10 cellular contexts compared by ENCODE assay signal in genomic region chr14:49946320-49947141, GRCh38. TPM values are rescaled to one million over a fixed set of nuclear protein-coding genes. Genes with fewer than 3 reads are reported as not detected.
DNase-seq lines count a peak whose midpoint lies in the region; ATAC-seq, FAIRE-seq and TF ChIP-seq lines count a peak whose summit lies in the region.
"Had no signal": no experiment of that assay in that cellular context is flagged by ENCODE, and none has a peak within 500 bp of the region (broad histone marks: within the 10 kb centered on the region; RNA-seq: fewer than 3 reads in every experiment).

No MANE protein-coding gene starts in this region.

- peaks cover 0 to 36% (median 20%) of the 10 kb centered on the region in 9 donors for H3K4me1 ChIP-seq in heart right ventricle
- peaks cover 0 to 8% of the 10 kb centered on the region in 2 donors for H3K4me1 ChIP-seq in right atrium auricular region
- H3K4me1 ChIP-seq in SJSA1 (replicated peaks), result peaks cover 32% of the 10 kb centered on the region
- H3K4me1 ChIP-seq: parathyroid adenoma had no signal

- 38 to 44% methylated on average over 10 of the region's 10 CpGs for WGBS in heart right ventricle, 2 donors

- H3K27ac Mint-ChIP-seq in natural killer cell treated with Interleukin-12 subunit alpha and Interleukin-12 subunit beta and Interleukin-15 and Interleukin-18, amount 100 ng/mL, for 72 hours, result peak overlapping the region; percentile 78 to 98
- H3K27ac Mint-ChIP-seq: activated B cell treated with CpG ODN at 0.5 μM for 24 hours had no signal

- no peaks in the 10 kb centered on the region for H3K27me3 Mint-ChIP-seq in natural killer cell treated with Interleukin-12 subunit alpha and Interleukin-12 subunit beta and Interleukin-15 and Interleukin-18, amount 100 ng/mL, for 72 hours
- H3K27me3 Mint-ChIP-seq: activated B cell treated with CpG ODN at 0.5 μM for 24 hours had no signal

- no peaks in the 10 kb centered on the region for H3K9me3 ChIP-seq in heart right ventricle
- H3K9me3 ChIP-seq in right atrium auricular region, result no peaks in the 10 kb centered on the region
- H3K9me3 ChIP-seq in SJSA1 (replicated peaks), result no peaks in the 10 kb centered on the region

- peak in 1 of 2 donors; percentile 26 for DNase-seq in heart right ventricle
- no peak for DNase-seq in right atrium auricular region (ENCODE audit: low spot score)
- peak; percentile 52 for DNase-seq in SJSA1 (ENCODE audit: low read depth in 1 of 2, low spot score in 2 of 2)
- peak; percentile 83 for DNase-seq in bronchial epithelial cell (ENCODE audit: low read depth)
- DNase-seq in natural killer cell treated with Interleukin-12 subunit alpha and Interleukin-12 subunit beta and Interleukin-15 and Interleukin-18, amount 100 ng/mL, for 72 hours (ENCODE audit: low spot score), result no peak
- DNase-seq in activated CD4-positive, CD25-positive, alpha-beta regulatory T cell treated with anti-CD3 and anti-CD28 coated beads, Interleukin-2, amount 50 U/mL, for 72 hours, result no peak
- DNase-seq in NK-92 (lab: John Stamatoyannopoulos, UW; ENCODE audit: unreplicated experiment), result no peak
- DNase-seq: activated B cell treated with CpG ODN at 0.5 μM for 24 hours had no signal

- TF ChIP-seq CTCF in heart right ventricle (IDR thresholded peaks at IDR 0.05) (no peak), right atrium auricular region (IDR thresholded peaks at IDR 0.05) (no peak), bronchial epithelial cell (IDR thresholded peaks at IDR 0.05; ENCODE audit: insufficient read depth, low read length, severe bottlenecking) (no peak)

- intact Hi-C loops in heart right ventricle (cut with DNase I), result no loop called here

- H3K4me1 Mint-ChIP-seq in natural killer cell treated with Interleukin-12 subunit alpha and Interleukin-12 subunit beta and Interleukin-15 and Interleukin-18, amount 100 ng/mL, for 72 hours (ENCODE audit: low read depth in 2 of 2), result peaks cover 47 to 58% of the 10 kb centered on the region in 2 donors

- peaks cover 6% of the 10 kb centered on the region for H3K9me3 Mint-ChIP-seq in natural killer cell treated with Interleukin-12 subunit alpha and Interleukin-12 subunit beta and Interleukin-15 and Interleukin-18, amount 100 ng/mL, for 72 hours

- H3K27ac ChIP-seq in heart right ventricle (peak overlapping the region in 8 of 10 donors; percentile 22 to 78 (median 36)), right atrium auricular region (peak overlapping the region in 1 of 2 donors; percentile 7), SJSA1 (no peak overlapping the region)
- H3K27ac ChIP-seq: parathyroid adenoma had no signal

- peaks cover 12% of the 10 kb centered on the region for H3K36me3 Mint-ChIP-seq in natural killer cell treated with Interleukin-12 subunit alpha and Interleukin-12 subunit beta and Interleukin-15 and Interleukin-18, amount 100 ng/mL, for 72 hours

- ATAC-seq in heart right ventricle (peak in 7 of 8 donors; percentile 47 to 88 (median 60)), HG02973 (IDR thresholded peaks at IDR 0.05; ENCODE audit: unreplicated experiment) (no peak)
- no peak for ATAC-seq in natural killer cell treated with Interleukin-12 subunit alpha and Interleukin-12 subunit beta and Interleukin-15 and Interleukin-18, amount 100 ng/mL, for 72 hours

- FAIRE-seq in bronchial epithelial cell (lab: Jason Lieb, UNC), result no peak

- H3K4me3 ChIP-seq in heart right ventricle (no peak overlapping the region), right atrium auricular region (no peak overlapping the region), SJSA1 (no peak overlapping the region), bronchial epithelial cell (ENCODE audit: low read depth, low read length) (no peak overlapping the region)

- H3K4me3 Mint-ChIP-seq in natural killer cell treated with Interleukin-12 subunit alpha and Interleukin-12 subunit beta and Interleukin-15 and Interleukin-18, amount 100 ng/mL, for 72 hours, result peak overlapping the region; percentile 35
- H3K4me3 Mint-ChIP-seq: activated B cell treated with CpG ODN at 0.5 μM for 24 hours had no signal

- H3K36me3 ChIP-seq in heart right ventricle, result no peaks in the 10 kb centered on the region
- no peaks in the 10 kb centered on the region for H3K36me3 ChIP-seq in right atrium auricular region
- H3K36me3 ChIP-seq in SJSA1, result no peaks in the 10 kb centered on the region
- no peaks in the 10 kb centered on the region for H3K36me3 ChIP-seq in bronchial epithelial cell (ENCODE audit: control insufficient read depth, insufficient read depth, low read length)

- no peaks in the 10 kb centered on the region for H3K27me3 ChIP-seq in heart right ventricle
- H3K27me3 ChIP-seq in right atrium auricular region, result no peaks in the 10 kb centered on the region
- no peaks in the 10 kb centered on the region for H3K27me3 ChIP-seq in SJSA1 (replicated peaks)
- H3K27me3 ChIP-seq in bronchial epithelial cell (ENCODE audit: control insufficient read depth, insufficient read depth, low read length), result no peaks in the 10 kb centered on the region

RNA-seq across cellular contexts. Expression of gene ARF6, which starts 53.6 kb away (rescaled TPM):
- total RNA-seq in heart right ventricle (10 to 100 TPM; 19.0 to 40.5 (median 25.5) TPM), right atrium auricular region (10 to 100 TPM; 21.4 to 25.1 TPM), bronchial epithelial cell (83.2 and 90.0 TPM in 2 replicates)
- 10 to 100 TPM; 11.0 to 19.7 TPM for polyA plus RNA-seq in heart right ventricle
- total RNA-seq in SJSA1 (2014; rRNA removed; shearing (Covaris generic)), result 60.9 and 61.2 TPM in 2 replicates
- 100 to 1,000 TPM; 147 to 175 TPM for total RNA-seq in natural killer cell treated with Interleukin-12 subunit alpha and Interleukin-12 subunit beta and Interleukin-15 and Interleukin-18, amount 100 ng/mL, for 72 hours

Comparison
In these comparisons a context has a peak if more than half of its experiments do, and no peak if none do; other contexts are left out.
1. ATAC-seq: peak in heart right ventricle (7 of 8); none in natural killer cell treated with Interleukin-12 subunit alpha and Interleukin-12 subunit beta and Interleukin-15 and Interleukin-18, amount 100 ng/mL, for 72 hours (0 of 2) and HG02973 (single experiment).
2. DNase-seq: peak in SJSA1 (2 of 2) and bronchial epithelial cell (single experiment); none in right atrium auricular region (single experiment), natural killer cell treated with Interleukin-12 subunit alpha and Interleukin-12 subunit beta and Interleukin-15 and Interleukin-18, amount 100 ng/mL, for 72 hours (single experiment), activated CD4-positive, CD25-positive, alpha-beta regulatory T cell treated with anti-CD3 and anti-CD28 coated beads, Interleukin-2, amount 50 U/mL, for 72 hours (single experiment) and NK-92 (single experiment).